Comparison of ENCODE assay signal across 31 cellular contexts in genomic region chr12:2765608-2766007, GRCh38.
"Had no signal": no experiment of that assay in that cellular context is flagged by ENCODE, and none has a peak within 500 bp of the region (broad histone marks: within the 10 kb centered on the region; RNA-seq: fewer than 3 reads in every experiment).

No MANE protein-coding gene starts in this region.

- FAIRE-seq: astrocyte, colon had no signal

- H3K4me3 Mint-ChIP-seq: activated CD8-positive, alpha-beta T cell treated with anti-CD3 and anti-CD28 coated beads for 36 hours; activated naive CD8-positive, alpha-beta T cell; activated T-cell treated with anti-CD3 and anti-CD28 coated beads, Interleukin-2, amount 50 U/mL, for 4 hours; activated T-helper 17 cell treated with anti-CD3 and anti-CD28 coated beads, Interleukin-2, amount 50 U/mL, for 72 hours; effector memory CD8-positive, alpha-beta T cell; T-helper 17 cell; T-helper 2 cell treated with Interferon-gamma antibody and Interleukin-4, amounts not matched to agents 5 μg/mL and 100 μg/mL, for 36 hours had no signal

- ATAC-seq: activated CD4-positive, CD25-positive, alpha-beta regulatory T cell treated with anti-CD3 and anti-CD28 coated beads, Interleukin-2, amount 50 U/mL, for 24 hours; activated CD8-positive, alpha-beta T cell treated with anti-CD3 and anti-CD28 coated beads for 36 hours; activated T-cell treated with anti-CD3 and anti-CD28 coated beads, Interleukin-2, amount 50 U/mL, for 4 hours; activated T-helper 17 cell treated with anti-CD3 and anti-CD28 coated beads, Interleukin-2, amount 50 U/mL, for 72 hours; effector memory CD8-positive, alpha-beta T cell; foreskin keratinocyte; gastrocnemius medialis; heart right ventricle; T-helper 17 cell had no signal

- H3K27me3 ChIP-seq: esophagus muscularis mucosa, foreskin keratinocyte, gastrocnemius medialis, heart right ventricle had no signal

- H3K4me1 Mint-ChIP-seq: activated T-helper 17 cell treated with anti-CD3 and anti-CD28 coated beads, Interleukin-2, amount 50 U/mL, for 72 hours; T-helper 17 cell had no signal

- H3K27me3 Mint-ChIP-seq: activated CD8-positive, alpha-beta T cell treated with anti-CD3 and anti-CD28 coated beads for 36 hours; activated naive CD8-positive, alpha-beta T cell; activated T-helper 17 cell treated with anti-CD3 and anti-CD28 coated beads, Interleukin-2, amount 50 U/mL, for 72 hours had no signal

- H3K9me3 ChIP-seq: esophagus muscularis mucosa, gastrocnemius medialis, heart right ventricle had no signal

- H3K27ac ChIP-seq: esophagus muscularis mucosa, foreskin keratinocyte, gastrocnemius medialis, heart right ventricle had no signal

- H3K27ac Mint-ChIP-seq: activated CD8-positive, alpha-beta T cell treated with anti-CD3 and anti-CD28 coated beads for 36 hours; activated naive CD8-positive, alpha-beta T cell; activated T-helper 17 cell treated with anti-CD3 and anti-CD28 coated beads, Interleukin-2, amount 50 U/mL, for 72 hours; effector memory CD8-positive, alpha-beta T cell; T-helper 17 cell; T-helper 2 cell treated with Interferon-gamma antibody and Interleukin-4, amounts not matched to agents 5 μg/mL and 100 μg/mL, for 36 hours had no signal

- H3K9me3 Mint-ChIP-seq: activated CD8-positive, alpha-beta T cell treated with anti-CD3 and anti-CD28 coated beads for 36 hours; activated T-helper 17 cell treated with anti-CD3 and anti-CD28 coated beads, Interleukin-2, amount 50 U/mL, for 72 hours; T-helper 2 cell treated with Interferon-gamma antibody and Interleukin-4, amounts not matched to agents 5 μg/mL and 100 μg/mL, for 36 hours had no signal

- H3K4me3 ChIP-seq: esophagus muscularis mucosa, gastrocnemius medialis, heart right ventricle had no signal

- DNase-seq: activated CD4-positive, alpha-beta T cell treated with anti-CD3 and anti-CD28 coated beads for 48 hours; activated CD4-positive, alpha-beta T cell treated with anti-CD3 and anti-CD28 coated beads, Interleukin-2, amount 50 U/mL, for 1 hour; activated CD4-positive, alpha-beta T cell treated with anti-CD3 and anti-CD28 coated beads, Interleukin-2, amount 50 U/mL, for 48 hours; activated CD8-positive, alpha-beta memory T cell treated with anti-CD3 and anti-CD28 coated beads for 24 hours; activated CD8-positive, alpha-beta T cell treated with anti-CD3 and anti-CD28 coated beads for 36 hours; activated effector memory CD4-positive, alpha-beta T cell treated with Interleukin-2 at 50 U/mL for 16 hours; activated gamma-delta T cell treated with Interleukin-2 at 50 U/mL for 16 hours; activated naive CD4-positive, alpha-beta T cell treated with anti-CD3 and anti-CD28 coated beads, Interleukin-2, amount 50 U/mL, for 16 hours; activated naive CD4-positive, alpha-beta T cell treated with Interleukin-2 at 50 U/mL for 16 hours; activated T-cell treated with anti-CD3 and anti-CD28 coated beads, Interleukin-2, amount 50 U/mL, for 4 hours; amniotic stem cell; anterior cingulate cortex; caudate nucleus; cortex of kidney; dermis blood vessel endothelial cell; effector CD4-positive, alpha-beta T cell; effector memory CD8-positive, alpha-beta T cell; erythroblast; foreskin keratinocyte; gastrocnemius medialis; heart right ventricle; T-helper 1 cell; T-helper 17 cell; T1000 had no signal

- H3K4me1 ChIP-seq: esophagus muscularis mucosa, foreskin keratinocyte, gastrocnemius medialis, heart right ventricle had no signal
